1 cellular context compared by ENCODE assay signal in genomic region chr9:124598048-124598447, GRCh38.
TF ChIP-seq lines count a peak whose summit lies in the region.

No MANE protein-coding gene starts in this region.

TF ChIP-seq in HepG2, 621 proteins besides CTCF, POLR2A, EP300 and RAD21 (continued from another document):
- TF ChIP-seq RNF219 (CRISPR knock-in tag; IDR thresholded peaks at IDR 0.05) = no peak
